In the genomic region with DNA sequence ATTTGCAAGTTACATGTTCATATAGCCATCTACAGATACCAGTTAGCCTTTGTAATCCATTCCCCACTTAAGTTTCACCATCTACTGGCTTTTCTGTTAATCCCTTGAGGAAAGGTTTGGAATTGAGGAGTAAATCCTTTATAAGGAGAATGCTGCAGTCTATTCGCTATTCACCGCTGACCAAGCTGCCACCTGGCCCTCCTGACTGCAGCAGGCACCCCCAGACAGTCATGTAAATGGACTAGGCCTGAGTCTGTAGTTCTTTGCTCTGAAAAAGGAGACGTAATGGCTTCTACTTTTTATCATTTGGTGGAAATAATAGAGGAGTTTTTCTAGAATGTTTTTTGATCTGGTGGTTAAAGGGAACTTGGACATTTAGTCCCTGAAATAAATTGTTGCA, we compare ENCODE assay signal across 16 cellular contexts. TPM values are rescaled to one million over a fixed set of nuclear protein-coding genes. Genes with fewer than 3 reads are reported as not detected.
DNase-seq lines count a peak whose midpoint lies in the region; ATAC-seq and TF ChIP-seq lines count a peak whose summit lies in the region.
"Had no signal": no experiment of that assay in that cellular context is flagged by ENCODE, and none has a peak within 500 bp of the region (broad histone marks: within the 10 kb centered on the region; RNA-seq: fewer than 3 reads in every experiment).

No MANE protein-coding gene starts in this region.

- no peak for ATAC-seq in T-helper 17 cell
- no peak for ATAC-seq in GM21737 (IDR thresholded peaks at IDR 0.05; ENCODE audit: unreplicated experiment)
- ATAC-seq: HepG2 had no signal

- no peaks in the 10 kb centered on the region for H3K36me3 Mint-ChIP-seq in activated naive CD4-positive, alpha-beta T cell treated with anti-CD3 and anti-CD28 coated beads, Interleukin-2, amount 50 U/mL, for 24 hours
- peaks cover 2% of the 10 kb centered on the region for H3K36me3 Mint-ChIP-seq in activated naive CD4-positive, alpha-beta T cell treated with anti-CD3 and anti-CD28 coated beads for 36 hours (ENCODE audit: low read depth)
- H3K36me3 Mint-ChIP-seq in T-helper 17 cell (ENCODE audit: low read depth), result no peaks in the 10 kb centered on the region
- no peaks in the 10 kb centered on the region for H3K36me3 Mint-ChIP-seq in neural crest cell (ENCODE audit: low read depth)

- intact Hi-C loops in activated naive CD4-positive, alpha-beta T cell treated with anti-CD3 and anti-CD28 coated beads for 36 hours (cut with micrococcal nuclease), result loop anchor here (10.0 kb wide), 1 partner anchor 78 kb away; no protein-coding TSS in a partner anchor

- no peaks in the 10 kb centered on the region for H3K9me3 ChIP-seq in T-helper 17 cell (ENCODE audit: control insufficient read depth, low read length, poor library complexity, severe bottlenecking)
- H3K9me3 ChIP-seq: BLaER1, HAP-1 had no signal

- peaks cover 22% of the 10 kb centered on the region for H3K4me1 Mint-ChIP-seq in activated naive CD4-positive, alpha-beta T cell treated with anti-CD3 and anti-CD28 coated beads, Interleukin-2, amount 50 U/mL, for 24 hours
- peaks cover 15% of the 10 kb centered on the region for H3K4me1 Mint-ChIP-seq in activated naive CD4-positive, alpha-beta T cell treated with anti-CD3 and anti-CD28 coated beads for 36 hours (ENCODE audit: low read depth)
- peaks cover 13% of the 10 kb centered on the region for H3K4me1 Mint-ChIP-seq in T-helper 17 cell
- peaks cover 21% of the 10 kb centered on the region for H3K4me1 Mint-ChIP-seq in neural crest cell

- TF ChIP-seq CTCF in neural crest cell (conservative IDR thresholded peaks at IDR 0.05), result no peak

- DNase-seq in activated naive CD4-positive, alpha-beta T cell treated with anti-CD3 and anti-CD28 coated beads for 36 hours, result no peak
- DNase-seq in T-helper 17 cell (no peak), neural crest cell (ENCODE audit: low read depth, low spot score) (no peak), HT-29 (ENCODE audit: low spot score) (no peak)
- no peak for DNase-seq in central memory CD4-positive, alpha-beta T cell
- DNase-seq: 8988T, AML-193, DMS53, GF-D8, GM23248, HFFc6 had no signal

- H3K27ac Mint-ChIP-seq in activated naive CD4-positive, alpha-beta T cell treated with anti-CD3 and anti-CD28 coated beads, Interleukin-2, amount 50 U/mL, for 24 hours, result peak overlapping the region; percentile 81
- H3K27ac Mint-ChIP-seq in activated naive CD4-positive, alpha-beta T cell treated with anti-CD3 and anti-CD28 coated beads for 36 hours, result no peak overlapping the region
- H3K27ac Mint-ChIP-seq in T-helper 17 cell (no peak overlapping the region), neural crest cell (ENCODE audit: unreplicated experiment) (no peak overlapping the region)
- H3K27ac Mint-ChIP-seq: HFFc6 had no signal

- no peaks in the 10 kb centered on the region for H3K9me3 Mint-ChIP-seq in activated naive CD4-positive, alpha-beta T cell treated with anti-CD3 and anti-CD28 coated beads, Interleukin-2, amount 50 U/mL, for 24 hours
- H3K9me3 Mint-ChIP-seq in activated naive CD4-positive, alpha-beta T cell treated with anti-CD3 and anti-CD28 coated beads for 36 hours, result no peaks in the 10 kb centered on the region
- H3K9me3 Mint-ChIP-seq in neural crest cell, result no peaks in the 10 kb centered on the region
- H3K9me3 Mint-ChIP-seq: HFFc6 had no signal

- H3K4me3 Mint-ChIP-seq in activated naive CD4-positive, alpha-beta T cell treated with anti-CD3 and anti-CD28 coated beads, Interleukin-2, amount 50 U/mL, for 24 hours, result peak overlapping the region; percentile 59
- H3K4me3 Mint-ChIP-seq in activated naive CD4-positive, alpha-beta T cell treated with anti-CD3 and anti-CD28 coated beads for 36 hours, result no peak overlapping the region
- H3K4me3 Mint-ChIP-seq in T-helper 17 cell (peak overlapping the region; percentile 31), neural crest cell (peak overlapping the region; percentile 43)
- H3K4me3 Mint-ChIP-seq: HFFc6 had no signal

- H3K27me3 Mint-ChIP-seq in activated naive CD4-positive, alpha-beta T cell treated with anti-CD3 and anti-CD28 coated beads, Interleukin-2, amount 50 U/mL, for 24 hours, result peaks cover 2% of the 10 kb centered on the region
- peaks cover 5% of the 10 kb centered on the region for H3K27me3 Mint-ChIP-seq in activated naive CD4-positive, alpha-beta T cell treated with anti-CD3 and anti-CD28 coated beads for 36 hours (ENCODE audit: low read depth)
- H3K27me3 Mint-ChIP-seq in T-helper 17 cell (peaks cover 9% of the 10 kb centered on the region), neural crest cell (ENCODE audit: low read depth) (peaks cover 37% of the 10 kb centered on the region)

- CTCF ChIA-PET in activated naive CD4-positive, alpha-beta T cell treated with anti-CD3 and anti-CD28 coated beads for 36 hours (lab: Charles Lee), result interaction anchor here (1.0 kb wide), 1 partner anchor 95 kb away, joined by 4 read pairs; no protein-coding TSS in a partner anchor

RNA-seq across cellular contexts. Expression of gene HIGD2B, which starts 3.2 kb away (rescaled TPM):
- under 1 TPM; 0.19 to 0.27 TPM for total RNA-seq in activated naive CD4-positive, alpha-beta T cell treated with anti-CD3 and anti-CD28 coated beads for 36 hours
- total RNA-seq in T-helper 17 cell (under 1 TPM in 1 of 2 donors, not detected in 1; 0.50 TPM), neural crest cell (not detected in 2 replicates)
- 1.0 TPM in 1 of 2 replicates, not detected in the other for total RNA-seq in HT-29 (2014; rRNA removed; shearing (Covaris generic))
- total RNA-seq: GM23248, HepG2, HFFc6 had no signal

RNA-seq across cellular contexts. Expression of gene BBS4, which starts 3.2 kb away (rescaled TPM):
- 10 to 100 TPM; 16.3 to 17.4 TPM for total RNA-seq in activated naive CD4-positive, alpha-beta T cell treated with anti-CD3 and anti-CD28 coated beads for 36 hours
- 1 to 10 TPM; 8.7 to 9.9 TPM for total RNA-seq in T-helper 17 cell
- total RNA-seq in neural crest cell, result 22.9 and 27.2 TPM in 2 replicates
- 13.5 and 14.2 TPM in 2 replicates for total RNA-seq in HT-29 (2014; rRNA removed; shearing (Covaris generic))

RNA-seq across cellular contexts. Expression of gene GOLGA6B, which starts 28.3 kb away (rescaled TPM):
- not detected for total RNA-seq in activated naive CD4-positive, alpha-beta T cell treated with anti-CD3 and anti-CD28 coated beads for 36 hours
- under 1 TPM in 1 of 2 donors, not detected in 1; 0.18 TPM for total RNA-seq in T-helper 17 cell
- not detected in 2 replicates for total RNA-seq in neural crest cell
- not detected in 2 replicates for total RNA-seq in HT-29 (2014; rRNA removed; shearing (Covaris generic))
- total RNA-seq: GM23248, HepG2, HFFc6 had no signal
